11 cellular contexts compared by ENCODE assay signal in genomic region chr10:69968830-69969229, GRCh38.
DNase-seq lines count a peak whose midpoint lies in the region; ATAC-seq, FAIRE-seq and TF ChIP-seq lines count a peak whose summit lies in the region.
"Had no signal": no experiment of that assay in that cellular context is flagged by ENCODE, and none has a peak within 500 bp of the region (broad histone marks: within the 10 kb centered on the region; RNA-seq: fewer than 3 reads in every experiment).

No MANE protein-coding gene starts in this region.

- no peak for TF ChIP-seq EP300 in neural cell (conservative IDR thresholded peaks at IDR 0.05; ENCODE audit: poor library complexity, severe bottlenecking)

- no peaks in the 10 kb centered on the region for H3K79me2 ChIP-seq in neural cell (replicated peaks; ENCODE audit: insufficient read depth, low read length)

- H3K4me3 ChIP-seq in bronchial epithelial cell (ENCODE audit: low read depth, low read length), result no peak overlapping the region
- H3K4me3 ChIP-seq in neural cell (ENCODE audit: low read length), result no peak overlapping the region
- H3K4me3 ChIP-seq: cardiac muscle cell, prostate gland had no signal

- no peak overlapping the region for H3K27ac ChIP-seq in neural cell (ENCODE audit: low read length)
- H3K27ac ChIP-seq: cardiac muscle cell, prostate gland had no signal

- no peak for ATAC-seq in HG03378 (IDR thresholded peaks at IDR 0.05; ENCODE audit: unreplicated experiment)
- ATAC-seq in HG03432 (IDR thresholded peaks at IDR 0.05; ENCODE audit: unreplicated experiment), result no peak
- ATAC-seq in GM19023 (IDR thresholded peaks at IDR 0.05; ENCODE audit: unreplicated experiment), result no peak
- ATAC-seq in GM18519 (IDR thresholded peaks at IDR 0.05; ENCODE audit: low FRiP score, unreplicated experiment), result no peak
- ATAC-seq: activated CD8-positive, alpha-beta T cell treated with anti-CD3 and anti-CD28 coated beads, Interleukin-2, amount 10 ng/mL, durations not matched to agents 7 days and 5 days had no signal

- no peaks in the 10 kb centered on the region for H4K20me1 ChIP-seq in neural cell (ENCODE audit: insufficient read depth)

- no peak for FAIRE-seq in bronchial epithelial cell (lab: Jason Lieb, UNC)

- no peaks in the 10 kb centered on the region for H3K36me3 ChIP-seq in bronchial epithelial cell (ENCODE audit: control insufficient read depth, insufficient read depth, low read length)
- no peaks in the 10 kb centered on the region for H3K36me3 ChIP-seq in neural cell (ENCODE audit: insufficient read depth, low read length)
- H3K36me3 ChIP-seq: cardiac muscle cell, prostate gland had no signal

- H3K27me3 ChIP-seq in bronchial epithelial cell (ENCODE audit: control insufficient read depth, insufficient read depth, low read length) (peaks cover 5% of the 10 kb centered on the region), neural cell (ENCODE audit: insufficient read depth, low read depth, low read length) (no peaks in the 10 kb centered on the region)
- H3K27me3 ChIP-seq: cardiac muscle cell had no signal

- DNase-seq in G401 (ENCODE audit: low spot score) (peak; percentile 51), NCI-H1694 treated with DMSO at 0.1 percent for 48 hours (lab: John Stamatoyannopoulos, UW) (peak; percentile 38), bronchial epithelial cell (ENCODE audit: low read depth) (peak; percentile 42)
- DNase-seq: activated CD8-positive, alpha-beta T cell treated with anti-CD3 and anti-CD28 coated beads, Interleukin-2, amount 10 ng/mL, durations not matched to agents 7 days and 5 days had no signal

- no peak overlapping the region for H2AFZ ChIP-seq in neural cell (ENCODE audit: low read depth, low read length)

- peak; percentile 50 for TF ChIP-seq RAD21 in neural cell (conservative IDR thresholded peaks at IDR 0.05)

- in situ Hi-C loops in G401 (cut with HindIII; ENCODE audit: low sequenced_read_pairs), result no loop called here

- peak; percentile 26 for TF ChIP-seq CTCF in bronchial epithelial cell (IDR thresholded peaks at IDR 0.05; ENCODE audit: insufficient read depth, low read length, severe bottlenecking)
- TF ChIP-seq CTCF in neural cell (IDR thresholded peaks at IDR 0.05; ENCODE audit: poor library complexity, severe bottlenecking), result peak; percentile 48

- H3K4me2 ChIP-seq in neural cell (ENCODE audit: low read length), result no peak overlapping the region

- no peaks in the 10 kb centered on the region for H3K9me3 ChIP-seq in neural cell (ENCODE audit: low read length)
- H3K9me3 ChIP-seq: prostate gland had no signal

- no peaks in the 10 kb centered on the region for H3F3A ChIP-seq in neural cell (ENCODE audit: insufficient read depth, low read length, poor library complexity, severe bottlenecking)

- H3K9me2 ChIP-seq in neural cell (ENCODE audit: insufficient read depth, low read length), result no peaks in the 10 kb centered on the region

- H3K9ac ChIP-seq in neural cell (ENCODE audit: low read length), result no peak overlapping the region

TF ChIP-seq in neural cell, 6 proteins besides CTCF, POLR2A, EP300 and RAD21:
- TF ChIP-seq MXI1 (conservative IDR thresholded peaks at IDR 0.05; ENCODE audit: poor library complexity, severe bottlenecking) (no peak), SMC3 (conservative IDR thresholded peaks at IDR 0.05; ENCODE audit: poor library complexity) (peak; percentile 47)
